In genomic region chr13:32314968-32315254, GRCh38 we compare ENCODE assay signal across 8 cellular contexts. TPM values are rescaled to one million over a fixed set of nuclear protein-coding genes. Genes with fewer than 3 reads are reported as not detected.
DNase-seq lines count a peak whose midpoint lies in the region; ATAC-seq and TF ChIP-seq lines count a peak whose summit lies in the region.

No MANE protein-coding gene starts in this region.

- TF ChIP-seq CTCF in cardiac fibroblast (IDR thresholded peaks at IDR 0.05; ENCODE audit: low read depth, low read length) = no peak

- peaks cover 7 to 32% (median 11%) of the 10 kb centered on the region in 4 donors for H3K4me1 Mint-ChIP-seq in CD4-positive, alpha-beta memory T cell

- no peaks in the 10 kb centered on the region for H3K27me3 Mint-ChIP-seq in CD4-positive, alpha-beta memory T cell

- no peaks in the 10 kb centered on the region for H3K9me3 ChIP-seq in CD4-positive, alpha-beta memory T cell (ENCODE audit: control insufficient read depth in 1 of 2, low read length in 2 of 2)

- POLR2A ChIA-PET in CD4-positive, alpha-beta memory T cell (lab: Charles Lee; ENCODE audit: partially characterized antibody) = interaction anchor here (0.7 to 4.0 kb wide), 18 partner anchors 9 to 1228 kb away, joined by 3 to 82 read pairs (median 4); partner anchors contain the start of genes N4BP2L1, N4BP2L2 and PDS5B

- peak overlapping the region; percentile 91 to 100 (median 96) for H3K4me3 Mint-ChIP-seq in CD4-positive, alpha-beta memory T cell

- ATAC-seq in GM19452 (IDR thresholded peaks at IDR 0.05; ENCODE audit: unreplicated experiment) (peak; percentile 25), HG03575 (IDR thresholded peaks at IDR 0.05; ENCODE audit: extremely low read depth, insufficient number of reproducible peaks, low FRiP score, unreplicated experiment) (peak; percentile 5)

- H3K4me1 ChIP-seq in CD4-positive, alpha-beta memory T cell (ENCODE audit: insufficient read depth, low read length) = peaks cover 17% of the 10 kb centered on the region

- H3K36me3 Mint-ChIP-seq in CD4-positive, alpha-beta memory T cell = peaks cover 0 to 10% of the 10 kb centered on the region in 2 donors

- H3K27ac Mint-ChIP-seq in CD4-positive, alpha-beta memory T cell = peak overlapping the region; percentile 98 to 100 (median 100)

- H3K36me3 ChIP-seq in CD4-positive, alpha-beta memory T cell (ENCODE audit: insufficient read depth, low read length) = no peaks in the 10 kb centered on the region

- H3K9me3 Mint-ChIP-seq in CD4-positive, alpha-beta memory T cell = no peaks in the 10 kb centered on the region

- peak overlapping the region; percentile 99 for H3K27ac ChIP-seq in CD4-positive, alpha-beta memory T cell (ENCODE audit: low read depth, low read length)
- peak overlapping the region; percentile 85 for H3K27ac ChIP-seq in layer of hippocampus (ENCODE audit: low read depth, low read length)

- CTCF ChIA-PET in CD4-positive, alpha-beta memory T cell (lab: Charles Lee; ENCODE audit: partially characterized antibody) = interaction anchor here (0.8 to 3.0 kb wide), 9 partner anchors 9 to 490 kb away, joined by 3 to 19 read pairs (median 5); partner anchors contain the start of genes N4BP2L1 and PDS5B

- H3K4me3 ChIP-seq in CD4-positive, alpha-beta memory T cell (ENCODE audit: low read length in 2 of 2) = peak overlapping the region; percentile 59 to 81
- peak overlapping the region; percentile 90 to 94 for H3K4me3 ChIP-seq in cardiac fibroblast (replicated peaks in 1 of 2; ENCODE audit: low read depth in 2 of 2, low read length in 2 of 2)

- DNase-seq in CD4-positive, alpha-beta memory T cell = peak; percentile 68 to 84 (median 70)
- DNase-seq in T-helper 2 cell = peak in 4 of 5 experiments; percentile 21 to 84 (median 59)
- DNase-seq in cardiac fibroblast (ENCODE audit: low read depth in 2 of 2) = peak; percentile 57 to 68
- peak; percentile 41 for DNase-seq in stimulated activated CD8-positive, alpha-beta memory T cell treated with anti-CD3 and anti-CD28 coated beads, Interleukin-12 subunit alpha, Interleukin-12 subunit beta, amount 100 ng/mL, for 1 hour (ENCODE audit: low read depth)
- no peak for DNase-seq in mesenteric fat pad (ENCODE audit: low spot score)

- no peaks in the 10 kb centered on the region for H3K27me3 ChIP-seq in CD4-positive, alpha-beta memory T cell (ENCODE audit: insufficient read depth, low read length)
- H3K27me3 ChIP-seq in layer of hippocampus (ENCODE audit: control insufficient read depth, insufficient read depth, low read length) = no peaks in the 10 kb centered on the region

- intact Hi-C loops in CD4-positive, alpha-beta memory T cell (cut with micrococcal nuclease) = loop anchor here (1.0 to 10.0 kb wide), 6 partner anchors 113 to 1270 kb away; partner anchors contain the start of genes N4BP2L1, N4BP2L2 and PDS5B

RNA-seq across cellular contexts. Expression of gene ZAR1L, which starts 0.3 kb away (rescaled TPM):
- total RNA-seq in CD4-positive, alpha-beta memory T cell = not detected
- not detected for polyA plus RNA-seq in CD4-positive, alpha-beta memory T cell
- total RNA-seq in mesenteric fat pad = not detected

RNA-seq across cellular contexts. Expression of gene BRCA2, which starts 0.4 kb away (rescaled TPM):
- total RNA-seq in CD4-positive, alpha-beta memory T cell = 1 to 10 TPM; 3.2 TPM
- polyA plus RNA-seq in CD4-positive, alpha-beta memory T cell = 1 to 10 TPM in 1 of 2 donors, under 1 TPM in 1; 0.71 to 2.1 TPM
- total RNA-seq in mesenteric fat pad = 1.9 TPM
